25 cellular contexts compared by ENCODE assay signal in genomic region chr4:125181804-125182203, GRCh38.
"Had no signal": no experiment of that assay in that cellular context is flagged by ENCODE, and none has a peak within 500 bp of the region (broad histone marks: within the 10 kb centered on the region; RNA-seq: fewer than 3 reads in every experiment).

No MANE protein-coding gene starts in this region.

- H3K4me1 ChIP-seq: neural progenitor cell, parathyroid adenoma, psoas muscle, right lobe of liver, sigmoid colon, stomach, thyroid gland, tibial nerve, upper lobe of left lung, uterus had no signal

- H3K27me3 ChIP-seq: neural progenitor cell, ovary, right lobe of liver, sigmoid colon, stomach, thyroid gland, tibial nerve, upper lobe of left lung, uterus had no signal

- H3K4me3 ChIP-seq: neural progenitor cell, ovary, psoas muscle, right lobe of liver, sigmoid colon, stomach, thoracic aorta, thyroid gland, tibial nerve, upper lobe of left lung, uterus had no signal

- DNase-seq: natural killer cell; occipital lobe; ovary; posterior cingulate gyrus; psoas muscle; right cardiac atrium; right lobe of liver; sigmoid colon; small intestine; stimulated activated CD4-positive, alpha-beta T cell treated with anti-CD3 and anti-CD28 coated beads, Interleukin-15, amount 100 ng/mL, for 24 hours; stimulated activated CD4-positive, alpha-beta T cell treated with anti-CD3 and anti-CD28 coated beads, Interleukin-2, amount 100 ng/mL, for 24 hours; stimulated activated CD4-positive, alpha-beta T cell treated with anti-CD3 and anti-CD28 coated beads, Interleukin-2, amount 100 ng/mL, for 48 hours; stimulated activated CD4-positive, alpha-beta T cell treated with anti-CD3 and anti-CD28 coated beads, Interleukin-4, amount 100 ng/mL, for 24 hours; stimulated activated naive B cell treated with anti-CD40 and anti-IgM and Interleukin-4, amounts not matched to agents 10 μg/mL and 1 μg/mL and 100 μg/mL, for 72 hours; stimulated activated naive CD4-positive, alpha-beta T cell treated with Interleukin-2 at 50 U/mL for 16 hours; stomach; thyroid gland; trophoblast cell; upper lobe of left lung; uterus had no signal

- H3K36me3 ChIP-seq: neural progenitor cell, ovary, right lobe of liver, sigmoid colon, stomach, thoracic aorta, thyroid gland, tibial nerve, upper lobe of left lung, uterus had no signal

- ATAC-seq: natural killer cell; psoas muscle; right cardiac atrium; right lobe of liver; stimulated activated effector memory CD8-positive, alpha-beta T cell treated with anti-CD3 and anti-CD28 coated beads, Interleukin-12 subunit alpha, Interleukin-12 subunit beta, amount 100 ng/mL, for 72 hours; stimulated activated naive B cell treated with anti-CD40 and anti-IgM and Interleukin-4, amounts not matched to agents 10 μg/mL and 1 μg/mL and 100 μg/mL, for 72 hours had no signal

- H3K27ac ChIP-seq: neural progenitor cell, ovary, parathyroid adenoma, psoas muscle, right lobe of liver, sigmoid colon, stomach, thoracic aorta, thyroid gland, tibial nerve, upper lobe of left lung, uterus had no signal

- H3K9me3 ChIP-seq: ovary, psoas muscle, right lobe of liver, sigmoid colon, stomach, thoracic aorta, thyroid gland, tibial nerve, upper lobe of left lung, uterus had no signal
